ENCODE assay signal across 8 cellular contexts in the genomic region with DNA sequence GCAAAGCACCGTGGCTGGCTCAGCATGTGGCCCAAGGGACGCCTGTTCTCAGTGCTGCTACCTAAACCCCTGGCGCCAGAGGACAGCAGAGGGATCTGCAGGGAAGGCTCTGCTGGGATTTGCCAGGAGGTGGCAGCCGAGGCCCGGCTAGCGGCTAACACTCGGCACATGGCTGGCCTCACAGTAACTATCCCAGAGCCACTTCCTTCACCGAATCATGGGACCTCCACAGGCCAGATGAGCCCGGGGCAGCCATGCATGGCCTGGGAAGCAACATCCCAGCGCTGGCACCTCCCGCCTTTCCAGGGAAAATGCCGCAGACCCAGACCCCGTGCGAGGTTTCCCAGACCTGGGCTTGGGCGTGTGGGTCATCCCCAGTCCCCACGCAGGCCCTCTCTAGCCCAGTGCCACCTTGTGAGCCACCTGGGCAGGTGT. TPM values are rescaled to one million over a fixed set of nuclear protein-coding genes. Genes with fewer than 3 reads are reported as not detected.
A peak's percentile ranks its signal among the peaks of the same experiment; 100 is the strongest.
DNase-seq lines count a peak whose midpoint lies in the region; ATAC-seq and TF ChIP-seq lines count a peak whose summit lies in the region.

No MANE protein-coding gene starts in this region.

- DNase-seq in 8988T (peak; percentile 94), GM13977 (ENCODE audit: low spot score) (peak; percentile 88), OCI-LY7 (ENCODE audit: low spot score) (peak; percentile 17), fibroblast of peridontal ligament (ENCODE audit: extremely low read depth) (peak; percentile 71), neural crest cell (ENCODE audit: low read depth, low spot score) (peak; percentile 77), stromal cell of bone marrow (ENCODE audit: low read depth) (peak; percentile 56)
- DNase-seq in activated T-cell treated with anti-CD3 and anti-CD28 coated beads, Interleukin-2, amount 50 U/mL, for 72 hours: peak; percentile 71 to 74

- TF ChIP-seq CTCF in GM13977 (IDR thresholded peaks at IDR 0.05; ENCODE audit: extremely low read depth, insufficient read depth, missing control alignments): peak; percentile 98
- peak; percentile 37; the same call in 1 of the 2 replicates for TF ChIP-seq CTCF in OCI-LY7 (conservative IDR thresholded peaks at IDR 0.05; ENCODE audit: low read length)
- peak; percentile 92 for TF ChIP-seq CTCF in neural crest cell (conservative IDR thresholded peaks at IDR 0.05)

- in situ Hi-C loops in GM13977 (cut with MboI; ENCODE audit: low pct_unique_long_range_greater_than_20kb, low sequenced_read_pairs, unreplicated experiment): loop anchor here (10.0 to 25.0 kb wide), 2 partner anchors 122 to 414 kb away; no protein-coding TSS in a partner anchor

- H3K36me3 ChIP-seq in OCI-LY7 (ENCODE audit: insufficient read depth, low read length): no peaks in the 10 kb centered on the region

- H3K79me2 ChIP-seq in OCI-LY7 (ENCODE audit: insufficient read depth, low read depth, low read length): no peaks in the 10 kb centered on the region

- H3K4me1 ChIP-seq in OCI-LY7 (ENCODE audit: insufficient read depth, low read length, poor library complexity, severe bottlenecking): no peaks in the 10 kb centered on the region

- H3K36me3 Mint-ChIP-seq in activated T-cell treated with anti-CD3 and anti-CD28 coated beads, Interleukin-2, amount 50 U/mL, for 72 hours (ENCODE audit: insufficient read depth in 2 of 2): no peaks in the 10 kb centered on the region
- H3K36me3 Mint-ChIP-seq in neural crest cell (ENCODE audit: low read depth): peaks cover 8% of the 10 kb centered on the region

- no peaks in the 10 kb centered on the region for H4K20me1 ChIP-seq in OCI-LY7 (ENCODE audit: insufficient read depth, low read length)

- H3K9me2 ChIP-seq in OCI-LY7 (ENCODE audit: insufficient read depth, low read length): no peaks in the 10 kb centered on the region

- H2AFZ ChIP-seq in OCI-LY7 (ENCODE audit: low read length): no peak overlapping the region

- peak; percentile 63 for ATAC-seq in HG03039 (IDR thresholded peaks at IDR 0.05; ENCODE audit: unreplicated experiment)
- ATAC-seq in activated T-cell treated with anti-CD3 and anti-CD28 coated beads, Interleukin-2, amount 50 U/mL, for 72 hours (replicated peaks in 1 of 2): peak; percentile 90 to 93

- intact Hi-C loops in OCI-LY7 (cut with micrococcal nuclease; ENCODE audit: unreplicated experiment): loop anchor here (1.0 to 10.0 kb wide), 2 partner anchors 129 to 232 kb away; no protein-coding TSS in a partner anchor

- BruUV-seq in OCI-LY7 (replicated peaks; lab: Mats Ljungman, UMichigan): no TSS peak

- CTCF ChIA-PET in OCI-LY7 (lab: Charles Lee; ENCODE audit: unreplicated experiment): no interaction called here

- no peaks in the 10 kb centered on the region for H3K27me3 Mint-ChIP-seq in activated T-cell treated with anti-CD3 and anti-CD28 coated beads, Interleukin-2, amount 50 U/mL, for 72 hours (ENCODE audit: low read depth)
- no peaks in the 10 kb centered on the region for H3K27me3 Mint-ChIP-seq in neural crest cell (ENCODE audit: low read depth)

- POLR2A ChIA-PET in OCI-LY7 (lab: Charles Lee): no interaction called here

- H3K9me3 Mint-ChIP-seq in activated T-cell treated with anti-CD3 and anti-CD28 coated beads, Interleukin-2, amount 50 U/mL, for 72 hours: peaks cover 3% of the 10 kb centered on the region in 2 donors
- peaks cover 4% of the 10 kb centered on the region for H3K9me3 Mint-ChIP-seq in neural crest cell

- H3K4me1 Mint-ChIP-seq in activated T-cell treated with anti-CD3 and anti-CD28 coated beads, Interleukin-2, amount 50 U/mL, for 72 hours (ENCODE audit: low read depth): no peaks in the 10 kb centered on the region
- no peaks in the 10 kb centered on the region for H3K4me1 Mint-ChIP-seq in neural crest cell

- no peak overlapping the region for H3K27ac ChIP-seq in OCI-LY7 (ENCODE audit: low read depth, low read length, poor library complexity, severe bottlenecking)

- no peak overlapping the region for H3K27ac Mint-ChIP-seq in activated T-cell treated with anti-CD3 and anti-CD28 coated beads, Interleukin-2, amount 50 U/mL, for 72 hours
- no peak overlapping the region for H3K27ac Mint-ChIP-seq in neural crest cell (ENCODE audit: unreplicated experiment)

- no peak overlapping the region for H3K4me2 ChIP-seq in OCI-LY7 (ENCODE audit: low read length)

- H3K9me3 ChIP-seq in OCI-LY7 (ENCODE audit: low read length): no peaks in the 10 kb centered on the region

- H3K4me3 ChIP-seq in OCI-LY7 (ENCODE audit: low read depth, low read length, poor library complexity, severe bottlenecking): no peak overlapping the region

- no peak overlapping the region for H3K4me3 Mint-ChIP-seq in activated T-cell treated with anti-CD3 and anti-CD28 coated beads, Interleukin-2, amount 50 U/mL, for 72 hours
- no peak overlapping the region for H3K4me3 Mint-ChIP-seq in neural crest cell

RNA-seq across cellular contexts. Expression of gene DPYSL4, which starts 36.4 kb away (rescaled TPM):
- total RNA-seq in OCI-LY7 (2014; rRNA removed; shearing (Covaris generic)): not detected in 2 replicates
- not detected in 2 replicates for total RNA-seq in OCI-LY7 (2022)
- 1 to 10 TPM; 4.8 to 9.9 TPM for total RNA-seq in activated T-cell treated with anti-CD3 and anti-CD28 coated beads, Interleukin-2, amount 50 U/mL, for 72 hours
- 145 and 155 TPM in 2 replicates for total RNA-seq in neural crest cell

Comparison
In these comparisons a context has a peak if more than half of its experiments do, and no peak if none do; other contexts are left out.
1. DNase-seq: peak in every context shown above with its lines; median percentile 94 in 8988T; 88 in GM13977; 77 in neural crest cell; 72 in activated T-cell treated with anti-CD3 and anti-CD28 coated beads, Interleukin-2, amount 50 U/mL, for 72 hours; 71 in fibroblast of peridontal ligament; 56 in stromal cell of bone marrow; 17 in OCI-LY7.
2. CTCF ChIP-seq: peak in every context shown above with its lines; median percentile 98 in GM13977; 92 in neural crest cell; 37 in OCI-LY7.
3. RNA of gene DPYSL4, which starts 36.4 kb away (total RNA-seq): 145 to 155 TPM in neural crest cell; 4.8 to 9.9 TPM in activated T-cell treated with anti-CD3 and anti-CD28 coated beads, Interleukin-2, amount 50 U/mL, for 72 hours and not detected in OCI-LY7; every median in the first group is over 10 times any median in the second.